18 cellular contexts compared by ENCODE assay signal in genomic region chr2:214716811-214717560, GRCh38.
"Had no signal": no experiment of that assay in that cellular context is flagged by ENCODE, and none has a peak within 500 bp of the region (broad histone marks: within the 10 kb centered on the region; RNA-seq: fewer than 3 reads in every experiment).

No MANE protein-coding gene starts in this region.

- H3K79me2 ChIP-seq: parathyroid adenoma had no signal

- H3K4me1 Mint-ChIP-seq: memory B cell, mesothelial cell of epicardium, nephron had no signal

- H3K9ac ChIP-seq: parathyroid adenoma had no signal

- H3K4me3 ChIP-seq: colonic mucosa, left lung, lower lobe of right lung, psoas muscle, suprapubic skin, thyroid gland had no signal

- H3K4me3 Mint-ChIP-seq: immature natural killer cell, memory B cell, mesothelial cell of epicardium, nephron, type B pancreatic cell had no signal

- H3K9me3 ChIP-seq: colonic mucosa, lower lobe of right lung, psoas muscle, suprapubic skin, thyroid gland had no signal

- H3K36me3 ChIP-seq: colonic mucosa, lower lobe of right lung, suprapubic skin, thyroid gland had no signal

- H3K27me3 Mint-ChIP-seq: memory B cell, type B pancreatic cell had no signal

- H2AFZ ChIP-seq: parathyroid adenoma had no signal

- DNase-seq: colonic mucosa; dermis blood vessel endothelial cell; erythroblast; foreskin keratinocyte; immature natural killer cell; left lung; lower lobe of right lung; retina; stimulated activated naive CD8-positive, alpha-beta T cell treated with anti-CD3 and anti-CD28 coated beads, Interleukin-15, Interleukin-2, amounts not matched to agents 100 U/mL and 50 U/mL, for 24 hours; thyroid gland had no signal

- ATAC-seq: foreskin keratinocyte; left lung; lower lobe of right lung; psoas muscle; sciatic nerve; stimulated activated naive CD8-positive, alpha-beta T cell treated with anti-CD3 and anti-CD28 coated beads, Interleukin-15, Interleukin-2, amounts not matched to agents 100 U/mL and 50 U/mL, for 24 hours had no signal

- H3K4me1 ChIP-seq: colonic mucosa, foreskin keratinocyte, left lung, lower lobe of right lung, parathyroid adenoma, psoas muscle, suprapubic skin had no signal

- H3K27ac Mint-ChIP-seq: memory B cell, mesothelial cell of epicardium, nephron, type B pancreatic cell had no signal

- H3K27ac ChIP-seq: colonic mucosa, foreskin keratinocyte, left lung, lower lobe of right lung, parathyroid adenoma, psoas muscle, suprapubic skin, thyroid gland had no signal

- H3K27me3 ChIP-seq: colonic mucosa, foreskin keratinocyte, left lung, suprapubic skin, thyroid gland had no signal
